In the genomic region with DNA sequence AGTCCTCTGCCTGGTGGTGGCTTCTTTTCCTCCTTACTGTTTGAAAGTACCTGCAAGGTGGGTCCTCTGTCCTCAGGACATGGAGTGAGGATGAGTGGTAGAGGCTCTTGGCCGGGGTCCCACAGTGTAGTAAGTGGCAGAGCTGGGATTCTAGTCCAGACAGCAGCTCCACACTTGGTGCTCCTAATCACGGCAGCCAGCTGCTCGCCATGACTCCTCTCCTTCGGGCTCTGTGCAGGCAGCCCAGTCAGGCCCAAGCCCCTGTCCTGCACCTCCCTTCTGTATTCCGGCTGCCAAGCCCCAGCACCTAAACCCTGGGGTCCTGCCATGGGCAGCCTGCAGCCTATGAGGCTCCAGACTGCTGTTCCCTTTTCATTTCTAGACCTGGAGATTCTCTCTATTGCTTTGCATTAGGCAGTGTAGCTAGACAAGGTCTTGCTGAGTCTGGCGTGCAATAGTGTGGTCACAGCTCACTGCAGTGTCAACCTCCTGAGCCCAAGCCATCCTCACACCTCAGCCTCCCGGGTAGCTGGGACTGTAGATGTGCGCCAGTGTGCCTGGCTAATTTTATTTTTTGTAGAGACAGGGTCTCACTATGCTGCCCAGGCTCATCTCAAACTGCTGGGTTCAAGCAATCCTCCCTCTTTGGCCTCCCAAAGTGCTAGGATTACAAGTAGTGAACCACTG, we compare ENCODE assay signal across 1 cellular context.
TF ChIP-seq lines count a peak whose summit lies in the region.

No MANE protein-coding gene starts in this region.

TF ChIP-seq in K562, 482 proteins besides CTCF, POLR2A, EP300 and RAD21:
- TF ChIP-seq SMC3 (conservative IDR thresholded peaks at IDR 0.05; ENCODE audit: insufficient read depth, low read depth, low read length) (no peak), POLR2G (IDR thresholded peaks at IDR 0.05; ENCODE audit: low read depth, low read length) (0 out of 2 replicates have a peak, but pooled peaks have one; percentile 35), ZNF121 (CRISPR knock-in tag; conservative IDR thresholded peaks at IDR 0.05) (peak; percentile 63; the same call in 1 of the 2 replicates), HNRNPL (IDR thresholded peaks at IDR 0.05; ENCODE audit: low read depth, low read length) (no peak), ZFPM2 (CRISPR knock-in tag; IDR thresholded peaks at IDR 0.05) (no peak)
- TF ChIP-seq, protein P1, sequence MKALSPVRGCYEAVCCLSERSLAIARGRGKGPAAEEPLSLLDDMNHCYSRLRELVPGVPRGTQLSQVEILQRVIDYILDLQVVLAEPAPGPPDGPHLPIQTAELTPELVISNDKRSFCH (CRISPR knock-in tag; IDR thresholded peaks at IDR 0.05), result no peak
- TF ChIP-seq, protein P1 (tag; IDR thresholded peaks at IDR 0.05), result no peak
